Comparison of ENCODE assay signal across 8 cellular contexts in the genomic region with DNA sequence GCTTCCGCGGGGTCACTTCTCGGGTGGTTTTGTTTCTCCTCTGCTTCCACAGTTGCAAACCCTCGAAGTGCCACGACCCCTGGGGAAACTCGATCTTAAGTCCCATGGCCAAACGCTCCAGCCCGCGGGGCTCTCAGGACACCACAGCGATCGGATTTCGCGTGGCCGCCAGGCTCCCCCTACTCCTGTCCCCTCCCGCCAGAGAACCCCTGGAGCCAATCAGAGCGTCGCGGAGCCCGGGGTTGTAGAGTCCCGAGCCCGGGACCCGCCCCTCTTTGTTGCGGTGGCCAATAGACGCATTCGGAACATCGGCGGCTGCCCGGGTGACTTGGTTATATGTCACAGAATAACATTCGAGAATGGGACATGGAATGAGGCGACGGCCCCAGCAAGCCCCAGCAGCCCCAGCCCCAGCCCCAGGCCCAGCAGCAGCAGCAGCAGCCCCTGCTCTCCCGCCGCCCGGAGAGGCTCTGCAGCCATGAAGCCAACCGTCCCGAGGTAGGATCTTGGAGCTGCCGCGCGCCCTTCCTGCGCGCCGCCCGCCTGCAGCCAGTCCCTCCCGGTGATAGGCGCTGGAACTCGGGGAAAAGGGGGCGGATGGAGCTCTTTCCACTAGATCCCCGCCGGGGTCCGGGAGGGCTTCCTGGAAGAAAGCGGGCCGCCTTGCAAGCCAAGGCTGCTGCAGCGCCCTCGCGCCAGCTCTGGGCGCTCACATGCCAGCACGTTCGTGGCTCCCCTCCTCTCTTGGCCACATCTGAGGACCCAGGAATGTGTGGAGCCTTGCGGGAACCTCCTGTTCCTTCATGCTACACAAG. TPM values are rescaled to one million over a fixed set of nuclear protein-coding genes. Genes with fewer than 3 reads are reported as not detected.
DNase-seq lines count a peak whose midpoint lies in the region; ATAC-seq and TF ChIP-seq lines count a peak whose summit lies in the region.

A gene (plus strand): TSS at position 299 of the 815 bp plus-strand sequence. CDS start 1,002 bp downstream, outside the sequence.

- H3K4me3 ChIP-seq in HUES6 (ENCODE audit: low read depth, low read length) (peak within 1 kb of the TSS; percentile 75), Peyer's patch (peak within 1 kb of the TSS; percentile 42 to 57 (median 52)), thymus (ENCODE audit: low read length) (peak within 1 kb of the TSS; percentile 50)

- under 1% methylated on average over 59 of the region's 59 CpGs for WGBS in thymus

- DNase-seq in DMS153 treated with DMSO at 0.1 percent for 48 hours (lab: John Stamatoyannopoulos, UW; ENCODE audit: unreplicated experiment) (peak; percentile 90), Peyer's patch (peak; percentile 75 to 88 (median 82)), globus pallidus (ENCODE audit: low spot score) (peak; percentile 84), nucleus accumbens (lab: John Stamatoyannopoulos, UW) (peak; percentile 10 to 91 (median 72))
- DNase-seq in activated effector memory CD4-positive, alpha-beta T cell treated with anti-CD3 and anti-CD28 coated beads, Interleukin-2, amount 50 U/mL, for 16 hours: peak; percentile 87

- peaks cover 5% of the 10 kb centered on the region; the same call in 1 of the 2 replicates for H3K9me3 ChIP-seq in HUES6 (ENCODE audit: control insufficient read depth, insufficient read depth, low read depth, low read length)
- no peaks in the 10 kb centered on the region for H3K9me3 ChIP-seq in Peyer's patch
- H3K9me3 ChIP-seq in thymus (ENCODE audit: control insufficient read depth): no peaks in the 10 kb centered on the region

- H3K9ac ChIP-seq in HUES6 (ENCODE audit: low read length): peak within 1 kb of the TSS; percentile 74

- peaks cover 44% of the 10 kb centered on the region for H3K36me3 ChIP-seq in HUES6 (ENCODE audit: control insufficient read depth, insufficient read depth, low read length)
- no peaks in the 10 kb centered on the region for H3K36me3 ChIP-seq in Peyer's patch
- H3K36me3 ChIP-seq in thymus (ENCODE audit: control insufficient read depth, insufficient read depth): no peaks in the 10 kb centered on the region

- H3K27ac ChIP-seq in HUES6 (ENCODE audit: low read depth, low read length): peak within 1 kb of the TSS; percentile 72; the same call in 1 of the 2 replicates
- H3K27ac ChIP-seq in Peyer's patch: peak within 1 kb of the TSS in 1 of 4 donors; percentile 51
- no peak within 1 kb of the TSS for H3K27ac ChIP-seq in thymus (ENCODE audit: low read depth)

- no peaks in the 10 kb centered on the region for H3K27me3 ChIP-seq in HUES6 (ENCODE audit: control insufficient read depth, insufficient read depth, low read length)
- peaks cover 0 to 6% of the 10 kb centered on the region in 2 donors for H3K27me3 ChIP-seq in Peyer's patch
- no peaks in the 10 kb centered on the region for H3K27me3 ChIP-seq in thymus (ENCODE audit: control insufficient read depth, insufficient read depth)

- no peak for TF ChIP-seq POLR2A in Peyer's patch (IDR thresholded peaks at IDR 0.05)

- H3K4me1 ChIP-seq in HUES6 (ENCODE audit: control insufficient read depth, insufficient read depth, low read length) (peaks cover 38% of the 10 kb centered on the region), Peyer's patch (peaks cover 0 to 11% (median 1%) of the 10 kb centered on the region in 4 donors), thymus (ENCODE audit: control insufficient read depth, insufficient read depth, low read length) (peaks cover 3% of the 10 kb centered on the region)

- ATAC-seq in GM21423 (IDR thresholded peaks at IDR 0.05; ENCODE audit: unreplicated experiment): peak; percentile 94

- TF ChIP-seq CTCF in Peyer's patch (IDR thresholded peaks at IDR 0.05): no peak

RNA-seq across cellular contexts. Expression of the gene that starts here (rescaled TPM):
- total RNA-seq in Peyer's patch: 1 to 10 TPM in 2 of 4 donors, under 1 TPM in 1, not detected in 1; 0.85 to 1.7 (median 1.1) TPM
- polyA plus RNA-seq in thymus: 0.82 TPM
